In genomic region chr4:74682567-74683359, GRCh38 we compare ENCODE assay signal across 8 cellular contexts.
DNase-seq lines count a peak whose midpoint lies in the region; TF ChIP-seq lines count a peak whose summit lies in the region.

No MANE protein-coding gene starts in this region.

- DNase-seq in GM04504 (ENCODE audit: low read depth) (peak; percentile 72), RKO (ENCODE audit: low spot score) (peak; percentile 87), fibroblast of gingiva (ENCODE audit: low read depth) (peak; percentile 68), renal cortical epithelial cell (ENCODE audit: low read depth) (peak; percentile 100), medulla oblongata (ENCODE audit: extremely low spot score) (no peak), D341Med (ENCODE audit: low spot score) (no peak), lower leg skin (ENCODE audit: low spot score in 2 of 2) (no peak)
- no peak for DNase-seq in activated CD8-positive, alpha-beta memory T cell treated with anti-CD3 and anti-CD28 coated beads, Interleukin-2, amount 50 U/mL, for 48 hours

- TF ChIP-seq POLR2A in lower leg skin (IDR thresholded peaks at IDR 0.05) = no peak

- 46 to 74% methylated on average over 2 of the region's 2 CpGs for WGBS in lower leg skin, 2 donors

- intact Hi-C loops in lower leg skin (cut with DNase I; ENCODE audit: low total_unique reads) = no loop called here

- TF ChIP-seq CTCF in lower leg skin (IDR thresholded peaks at IDR 0.05) = no peak

- H3K4me3 ChIP-seq in lower leg skin (ENCODE audit: low read depth, poor library complexity, severe bottlenecking) = no peak overlapping the region

Comparison
In these comparisons a context has a peak if more than half of its experiments do, and no peak if none do; other contexts are left out.
1. DNase-seq: peak in GM04504 (single experiment), RKO (single experiment), fibroblast of gingiva (single experiment) and renal cortical epithelial cell (single experiment); none in activated CD8-positive, alpha-beta memory T cell treated with anti-CD3 and anti-CD28 coated beads, Interleukin-2, amount 50 U/mL, for 48 hours (single experiment), medulla oblongata (single experiment), D341Med (single experiment) and lower leg skin (0 of 2).